25 cellular contexts compared by ENCODE assay signal in the genomic region with DNA sequence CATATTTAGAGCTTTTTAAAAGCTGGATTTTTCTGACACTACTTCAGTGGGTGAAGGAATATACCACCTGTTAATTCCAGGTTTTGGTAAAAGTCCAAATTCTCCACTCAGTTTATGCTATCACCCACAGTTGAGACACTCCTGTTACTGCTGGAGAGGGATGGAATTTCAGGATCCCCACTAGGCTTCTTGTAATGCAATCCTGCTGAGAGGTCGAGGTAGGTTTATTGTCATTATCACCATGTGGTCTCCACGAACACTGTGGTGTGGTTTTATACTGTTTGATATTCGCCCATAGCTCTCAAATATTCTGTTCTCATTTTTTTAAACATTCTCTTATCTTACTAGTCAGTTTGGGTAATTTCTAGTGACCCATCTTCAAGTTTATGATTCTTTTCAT.
"Had no signal": no experiment of that assay in that cellular context is flagged by ENCODE, and none has a peak within 500 bp of the region (broad histone marks: within the 10 kb centered on the region; RNA-seq: fewer than 3 reads in every experiment).

No MANE protein-coding gene starts in this region.

- H3K36me3 Mint-ChIP-seq: memory B cell; naive thymus-derived CD4-positive, alpha-beta T cell; natural killer cell treated with Interleukin-12 subunit alpha and Interleukin-12 subunit beta and Interleukin-15 and Interleukin-18, amount 100 ng/mL, for 72 hours; stimulated activated effector memory CD8-positive, alpha-beta T cell treated with anti-CD3 and anti-CD28 coated beads, Interleukin-12 subunit alpha, Interleukin-12 subunit beta, amount 100 ng/mL, for 72 hours had no signal

- H3K9me3 Mint-ChIP-seq: memory B cell; natural killer cell treated with Interleukin-12 subunit alpha and Interleukin-12 subunit beta and Interleukin-15 and Interleukin-18, amount 100 ng/mL, for 72 hours; stimulated activated effector memory CD8-positive, alpha-beta T cell treated with anti-CD3 and anti-CD28 coated beads, Interleukin-12 subunit alpha, Interleukin-12 subunit beta, amount 100 ng/mL, for 72 hours; stimulated activated naive CD8-positive, alpha-beta T cell treated with anti-CD3 and anti-CD28 coated beads, Interleukin-15, Interleukin-2, amounts not matched to agents 100 ng/mL and 50 ng/mL, for 24 hours had no signal

- ATAC-seq: mucosa of descending colon; naive thymus-derived CD4-positive, alpha-beta T cell; natural killer cell treated with Interleukin-12 subunit alpha and Interleukin-12 subunit beta and Interleukin-15 and Interleukin-18, amount 100 ng/mL, for 72 hours; right cardiac atrium; sciatic nerve; stimulated activated effector memory CD8-positive, alpha-beta T cell treated with anti-CD3 and anti-CD28 coated beads, Interleukin-12 subunit alpha, Interleukin-12 subunit beta, amount 100 ng/mL, for 72 hours had no signal

- H3K4me3 ChIP-seq: left ventricle myocardium inferior, lung, mucosa of descending colon, ovary, prostate gland, skin epidermis, spleen, suprapubic skin, thoracic aorta, tibial artery, uterus had no signal

- H3K27ac Mint-ChIP-seq: memory B cell; naive thymus-derived CD4-positive, alpha-beta T cell; natural killer cell treated with Interleukin-12 subunit alpha and Interleukin-12 subunit beta and Interleukin-15 and Interleukin-18, amount 100 ng/mL, for 72 hours; stimulated activated effector memory CD8-positive, alpha-beta T cell treated with anti-CD3 and anti-CD28 coated beads, Interleukin-12 subunit alpha, Interleukin-12 subunit beta, amount 100 ng/mL, for 72 hours; stimulated activated naive CD8-positive, alpha-beta T cell treated with anti-CD3 and anti-CD28 coated beads, Interleukin-15, Interleukin-2, amounts not matched to agents 100 ng/mL and 50 ng/mL, for 24 hours had no signal

- H3K36me3 ChIP-seq: left ventricle myocardium inferior, ovary, prostate gland, spleen, suprapubic skin, thoracic aorta, tibial artery, uterus had no signal

- DNase-seq: islet precursor cell; left ventricle myocardium inferior; midbrain; mucosa of descending colon; naive thymus-derived CD4-positive, alpha-beta T cell; ovary; posterior cingulate gyrus; retina; right cardiac atrium; spleen; stimulated activated CD4-positive, alpha-beta T cell treated with anti-CD3 and anti-CD28 coated beads, Interleukin-4, amount 100 ng/mL, for 24 hours; stimulated activated naive CD4-positive, alpha-beta T cell; tibial artery; trophoblast cell; uterus had no signal

- H3K4me1 Mint-ChIP-seq: memory B cell; naive thymus-derived CD4-positive, alpha-beta T cell; stimulated activated effector memory CD8-positive, alpha-beta T cell treated with anti-CD3 and anti-CD28 coated beads, Interleukin-12 subunit alpha, Interleukin-12 subunit beta, amount 100 ng/mL, for 72 hours had no signal

- H3K27me3 Mint-ChIP-seq: memory B cell; naive thymus-derived CD4-positive, alpha-beta T cell; natural killer cell treated with Interleukin-12 subunit alpha and Interleukin-12 subunit beta and Interleukin-15 and Interleukin-18, amount 100 ng/mL, for 72 hours; stimulated activated naive CD8-positive, alpha-beta T cell treated with anti-CD3 and anti-CD28 coated beads, Interleukin-15, Interleukin-2, amounts not matched to agents 100 ng/mL and 50 ng/mL, for 24 hours had no signal

- H3K27me3 ChIP-seq: ovary, spleen, suprapubic skin, tibial artery, uterus had no signal

- H3K4me1 ChIP-seq: left ventricle myocardium inferior, prostate gland, spleen, suprapubic skin, tibial artery, uterus had no signal

- H3K4me3 Mint-ChIP-seq: memory B cell; naive thymus-derived CD4-positive, alpha-beta T cell; natural killer cell treated with Interleukin-12 subunit alpha and Interleukin-12 subunit beta and Interleukin-15 and Interleukin-18, amount 100 ng/mL, for 72 hours; stimulated activated effector memory CD8-positive, alpha-beta T cell treated with anti-CD3 and anti-CD28 coated beads, Interleukin-12 subunit alpha, Interleukin-12 subunit beta, amount 100 ng/mL, for 72 hours; stimulated activated naive CD8-positive, alpha-beta T cell treated with anti-CD3 and anti-CD28 coated beads, Interleukin-15, Interleukin-2, amounts not matched to agents 100 ng/mL and 50 ng/mL, for 24 hours had no signal

- H3K27ac ChIP-seq: left ventricle myocardium inferior, ovary, prostate gland, skin epidermis, spleen, suprapubic skin, thoracic aorta, tibial artery, uterus had no signal
